Comparison of ENCODE assay signal across 4 cellular contexts in the genomic region with DNA sequence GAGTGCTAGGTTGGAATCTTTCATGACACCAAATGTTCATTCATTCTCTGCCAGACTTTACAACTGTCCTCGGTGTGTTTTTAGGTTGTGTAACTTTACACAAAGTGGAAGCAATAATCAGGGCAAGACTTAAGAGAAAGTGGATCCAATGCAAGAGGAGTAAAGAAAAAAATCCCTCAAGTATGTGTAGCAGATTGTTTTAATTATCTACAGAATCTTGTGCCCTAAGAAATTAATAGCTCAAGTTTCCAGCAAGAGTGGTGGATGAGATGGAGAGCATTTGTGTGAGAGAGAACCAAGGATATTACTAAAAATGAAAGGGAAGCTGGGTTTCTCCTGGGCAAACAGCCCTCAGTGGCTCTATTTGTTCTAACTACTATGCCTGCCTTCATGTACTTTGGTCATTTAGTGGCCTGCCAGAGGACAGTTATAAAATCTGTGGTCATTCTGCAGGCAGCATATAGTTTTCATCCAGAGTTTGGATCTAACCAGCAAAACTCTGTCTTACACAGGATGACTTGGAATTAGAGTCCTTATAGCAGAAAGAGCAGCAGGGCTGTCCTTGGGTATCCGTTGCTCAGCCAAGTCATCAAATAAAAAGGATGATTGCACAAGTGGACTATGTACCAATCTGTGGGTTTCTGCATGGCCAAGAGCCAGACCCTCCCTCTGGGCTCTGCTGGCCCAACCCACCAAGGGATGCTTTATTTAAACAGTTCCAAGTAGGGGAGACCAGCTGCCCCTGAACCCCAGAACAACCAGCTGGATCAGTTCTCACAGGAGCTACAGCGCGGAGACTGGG. TPM values are rescaled to one million over a fixed set of nuclear protein-coding genes. Genes with fewer than 3 reads are reported as not detected.
"Had no signal": no experiment of that assay in that cellular context is flagged by ENCODE, and none has a peak within 500 bp of the region (broad histone marks: within the 10 kb centered on the region; RNA-seq: fewer than 3 reads in every experiment).

A gene (plus strand): TSS at position 752 of the 802 bp plus-strand sequence. CDS start 285 bp downstream, outside the sequence.

RNA-seq across cellular contexts. Expression of the gene that starts here (rescaled TPM):
- total RNA-seq: cerebellum, dermis microvascular lymphatic vessel endothelial cell, endodermal cell, neural crest cell had no signal
